1 cellular context compared by ENCODE assay signal in the genomic region with DNA sequence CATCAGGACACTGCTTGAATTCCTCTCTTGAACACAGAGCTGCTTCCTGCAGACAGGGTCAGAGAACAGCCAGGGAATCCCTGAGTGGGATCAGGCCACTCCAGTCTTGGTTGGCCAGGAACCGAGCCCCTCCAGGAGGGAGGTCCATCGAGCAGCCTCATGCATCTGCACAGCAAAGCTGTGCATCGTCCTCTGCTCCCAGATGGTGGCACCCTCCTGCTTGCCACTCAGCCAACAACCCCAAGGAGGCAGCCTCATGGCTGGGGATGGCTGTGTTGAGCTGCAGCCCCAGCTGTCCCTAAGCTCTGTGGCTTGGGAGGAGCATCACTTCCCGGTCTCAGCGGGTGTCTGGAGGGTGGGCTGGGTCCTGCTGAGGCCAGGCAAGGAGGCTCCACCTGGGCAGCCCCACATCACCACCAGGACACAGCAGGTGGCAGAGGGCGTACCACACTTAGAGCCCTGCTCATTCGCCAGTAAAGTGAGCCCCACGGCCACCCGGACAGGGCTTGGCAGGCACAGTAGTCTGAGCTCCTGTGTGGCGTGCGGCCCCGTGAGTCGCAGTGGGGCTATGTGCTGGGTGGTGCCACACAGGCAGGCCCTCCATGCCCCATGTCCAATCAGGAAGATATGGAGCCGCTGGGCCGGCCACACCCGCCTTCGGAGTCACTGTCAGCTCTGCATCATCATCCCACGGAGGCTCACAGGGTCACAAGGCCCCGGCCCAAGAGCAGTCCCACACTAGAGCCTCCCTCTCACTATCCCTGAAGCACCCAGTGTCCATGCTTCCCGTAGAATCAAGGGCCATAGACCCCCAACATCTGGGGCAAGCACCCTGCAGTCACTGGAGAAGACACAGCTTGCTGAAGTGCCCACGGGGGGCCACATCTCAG.
TF ChIP-seq lines count a peak whose summit lies in the region.

No MANE protein-coding gene starts in this region.

TF ChIP-seq in GM23338, 12 proteins besides CTCF, POLR2A, EP300 and RAD21 (continued from another document):
- TF ChIP-seq, protein P1, sequence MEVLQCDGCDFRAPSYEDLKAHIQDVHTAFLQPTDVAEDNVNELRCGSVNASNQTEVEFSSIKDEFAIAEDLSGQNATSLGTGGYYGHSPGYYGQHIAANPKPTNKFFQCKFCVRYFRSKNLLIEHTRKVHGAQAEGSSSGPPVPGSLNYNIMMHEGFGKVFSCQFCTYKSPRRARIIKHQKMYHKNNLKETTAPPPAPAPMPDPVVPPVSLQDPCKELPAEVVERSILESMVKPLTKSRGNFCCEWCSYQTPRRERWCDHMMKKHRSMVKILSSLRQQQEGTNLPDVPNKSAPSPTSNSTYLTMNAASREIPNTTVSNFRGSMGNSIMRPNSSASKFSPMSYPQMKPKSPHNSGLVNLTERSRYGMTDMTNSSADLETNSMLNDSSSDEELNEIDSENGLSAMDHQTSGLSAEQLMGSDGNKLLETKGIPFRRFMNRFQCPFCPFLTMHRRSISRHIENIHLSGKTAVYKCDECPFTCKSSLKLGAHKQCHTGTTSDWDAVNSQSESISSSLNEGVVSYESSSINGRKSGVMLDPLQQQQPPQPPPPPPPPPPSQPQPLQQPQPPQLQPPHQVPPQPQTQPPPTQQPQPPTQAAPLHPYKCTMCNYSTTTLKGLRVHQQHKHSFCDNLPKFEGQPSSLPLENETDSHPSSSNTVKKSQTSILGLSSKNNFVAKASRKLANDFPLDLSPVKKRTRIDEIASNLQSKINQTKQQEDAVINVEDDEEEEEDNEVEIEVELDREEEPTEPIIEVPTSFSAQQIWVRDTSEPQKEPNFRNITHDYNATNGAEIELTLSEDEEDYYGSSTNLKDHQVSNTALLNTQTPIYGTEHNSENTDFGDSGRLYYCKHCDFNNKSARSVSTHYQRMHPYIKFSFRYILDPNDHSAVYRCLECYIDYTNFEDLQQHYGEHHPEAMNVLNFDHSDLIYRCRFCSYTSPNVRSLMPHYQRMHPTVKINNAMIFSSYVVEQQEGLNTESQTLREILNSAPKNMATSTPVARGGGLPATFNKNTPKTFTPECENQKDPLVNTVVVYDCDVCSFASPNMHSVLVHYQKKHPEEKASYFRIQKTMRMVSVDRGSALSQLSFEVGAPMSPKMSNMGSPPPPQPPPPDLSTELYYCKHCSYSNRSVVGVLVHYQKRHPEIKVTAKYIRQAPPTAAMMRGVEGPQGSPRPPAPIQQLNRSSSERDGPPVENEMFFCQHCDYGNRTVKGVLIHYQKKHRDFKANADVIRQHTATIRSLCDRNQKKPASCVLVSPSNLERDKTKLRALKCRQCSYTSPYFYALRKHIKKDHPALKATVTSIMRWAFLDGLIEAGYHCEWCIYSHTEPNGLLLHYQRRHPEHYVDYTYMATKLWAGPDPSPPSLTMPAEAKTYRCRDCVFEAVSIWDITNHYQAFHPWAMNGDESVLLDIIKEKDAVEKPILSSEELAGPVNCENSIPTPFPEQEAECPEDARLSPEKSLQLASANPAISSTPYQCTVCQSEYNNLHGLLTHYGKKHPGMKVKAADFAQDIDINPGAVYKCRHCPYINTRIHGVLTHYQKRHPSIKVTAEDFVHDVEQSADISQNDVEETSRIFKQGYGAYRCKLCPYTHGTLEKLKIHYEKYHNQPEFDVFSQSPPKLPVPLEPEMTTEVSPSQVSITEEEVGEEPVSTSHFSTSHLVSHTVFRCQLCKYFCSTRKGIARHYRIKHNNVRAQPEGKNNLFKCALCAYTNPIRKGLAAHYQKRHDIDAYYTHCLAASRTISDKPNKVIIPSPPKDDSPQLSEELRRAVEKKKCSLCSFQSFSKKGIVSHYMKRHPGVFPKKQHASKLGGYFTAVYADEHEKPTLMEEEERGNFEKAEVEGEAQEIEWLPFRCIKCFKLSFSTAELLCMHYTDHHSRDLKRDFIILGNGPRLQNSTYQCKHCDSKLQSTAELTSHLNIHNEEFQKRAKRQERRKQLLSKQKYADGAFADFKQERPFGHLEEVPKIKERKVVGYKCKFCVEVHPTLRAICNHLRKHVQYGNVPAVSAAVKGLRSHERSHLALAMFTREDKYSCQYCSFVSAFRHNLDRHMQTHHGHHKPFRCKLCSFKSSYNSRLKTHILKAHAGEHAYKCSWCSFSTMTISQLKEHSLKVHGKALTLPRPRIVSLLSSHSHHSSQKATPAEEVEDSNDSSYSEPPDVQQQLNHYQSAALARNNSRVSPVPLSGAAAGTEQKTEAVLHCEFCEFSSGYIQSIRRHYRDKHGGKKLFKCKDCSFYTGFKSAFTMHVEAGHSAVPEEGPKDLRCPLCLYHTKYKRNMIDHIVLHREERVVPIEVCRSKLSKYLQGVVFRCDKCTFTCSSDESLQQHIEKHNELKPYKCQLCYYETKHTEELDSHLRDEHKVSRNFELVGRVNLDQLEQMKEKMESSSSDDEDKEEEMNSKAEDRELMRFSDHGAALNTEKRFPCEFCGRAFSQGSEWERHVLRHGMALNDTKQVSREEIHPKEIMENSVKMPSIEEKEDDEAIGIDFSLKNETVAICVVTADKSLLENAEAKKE (CRISPR knock-in tag; IDR thresholded peaks at IDR 0.05): no peak
- no peak for TF ChIP-seq ZNF114 (CRISPR knock-in tag; IDR thresholded peaks at IDR 0.05)
- TF ChIP-seq EZH2phosphoT487 (IDR thresholded peaks at IDR 0.05; ENCODE audit: unreplicated experiment): no peak
- no peak for TF ChIP-seq STAT1 (IDR thresholded peaks at IDR 0.05; ENCODE audit: unreplicated experiment)
TF ChIP-seq in GM23338: peak in this region for 0.
